In the genomic region with DNA sequence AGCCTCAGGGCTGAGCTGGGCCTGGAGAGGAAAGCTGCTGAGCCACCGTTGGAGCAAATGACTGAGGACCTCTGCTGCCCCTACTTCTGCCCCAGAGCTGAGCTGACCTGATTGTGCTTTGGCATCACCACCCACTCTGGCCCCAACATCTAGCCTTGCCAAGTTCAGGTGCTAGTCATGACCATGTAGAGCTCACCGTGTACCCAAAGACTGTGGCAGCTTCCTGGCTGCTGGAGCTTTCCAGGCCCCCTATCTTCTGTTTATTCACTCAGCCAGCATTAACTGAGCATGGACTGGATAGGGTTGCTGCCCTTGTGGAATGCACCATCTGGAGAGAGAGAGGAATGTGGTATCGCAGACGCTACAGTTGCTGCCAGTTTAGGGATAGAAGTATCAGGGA, we compare ENCODE assay signal across 1 cellular context.
TF ChIP-seq lines count a peak whose summit lies in the region.

No MANE protein-coding gene starts in this region.

TF ChIP-seq in IMR-90, 13 proteins besides CTCF, POLR2A, EP300 and RAD21:
- TF ChIP-seq MAFK (IDR thresholded peaks at IDR 0.05; ENCODE audit: low read depth, low read length) (no peak), USF2 (IDR thresholded peaks at IDR 0.05; ENCODE audit: low read depth, low read length) (no peak)
